23 cellular contexts compared by ENCODE assay signal in genomic region chr12:39300799-39301198, GRCh38.
DNase-seq lines count a peak whose midpoint lies in the region; ATAC-seq and TF ChIP-seq lines count a peak whose summit lies in the region.
"Had no signal": no experiment of that assay in that cellular context is flagged by ENCODE, and none has a peak within 500 bp of the region (broad histone marks: within the 10 kb centered on the region; RNA-seq: fewer than 3 reads in every experiment).

No MANE protein-coding gene starts in this region.

- H3K27me3 ChIP-seq in cardiac muscle cell (no peaks in the 10 kb centered on the region), right atrium auricular region (no peaks in the 10 kb centered on the region)
- H3K27me3 ChIP-seq: BLaER1 treated with 17β-estradiol and CSF1 and Interleukin-3, amounts not matched to agents 10 nM and 100 nM; neural progenitor cell; upper lobe of right lung had no signal

- H3K36me3 ChIP-seq in cardiac muscle cell (peaks cover 11% of the 10 kb centered on the region), right atrium auricular region (peaks cover 19% of the 10 kb centered on the region)
- H3K36me3 ChIP-seq: BLaER1 treated with 17β-estradiol and CSF1 and Interleukin-3, amounts not matched to agents 10 nM and 100 nM; upper lobe of right lung had no signal

- peaks cover 24% of the 10 kb centered on the region for H3K4me1 Mint-ChIP-seq in brain
- H3K4me1 Mint-ChIP-seq in stimulated activated memory B cell treated with anti-CD40 and anti-IgM and Interleukin-4, amounts not matched to agents 10 μg/mL and 1 μg/mL and 100 μg/mL, for 72 hours = no peaks in the 10 kb centered on the region
- H3K4me1 Mint-ChIP-seq: WTC11 had no signal

- no peak overlapping the region for H3K4me3 ChIP-seq in cardiac muscle cell
- H3K4me3 ChIP-seq in right atrium auricular region = no peak overlapping the region
- H3K4me3 ChIP-seq: BLaER1 treated with 17β-estradiol and CSF1 and Interleukin-3, amounts not matched to agents 10 nM and 100 nM; neural progenitor cell; PC-9; upper lobe of right lung had no signal

- peak in 1 of 2 donors; percentile 26 for DNase-seq in cardiac muscle cell (ENCODE audit: low read depth in 1 of 2, low spot score in 1 of 2)
- no peak for DNase-seq in right atrium auricular region (ENCODE audit: low spot score)
- DNase-seq in lung microvascular endothelial cell (ENCODE audit: low read depth in 2 of 2) = peak; percentile 23 to 75
- DNase-seq in RPMI8226 = no peak
- DNase-seq in CD1c-positive myeloid dendritic cell (ENCODE audit: extremely low spot score) = no peak
- DNase-seq: activated CD4-positive, alpha-beta T cell treated with anti-CD3 and anti-CD28 coated beads, Interleukin-2, amount 50 U/mL, for 4 hours; activated gamma-delta T cell; activated T-cell treated with anti-CD3 and anti-CD28 coated beads for 4 hours; cerebellar nuclear complex; NCI-H1417 treated with DMSO at 0.1 percent for 48 hours; NCI-H774; PC-9; stimulated activated CD4-positive, alpha-beta T cell treated with anti-CD3 and anti-CD28 coated beads, Interleukin-4, amount 100 ng/mL, for 4 hours; T-helper 2 cell; upper lobe of right lung had no signal

- H3K4me1 ChIP-seq in cardiac muscle cell (ENCODE audit: low read depth) (no peaks in the 10 kb centered on the region), right atrium auricular region (peaks cover 0 to 4% of the 10 kb centered on the region in 2 donors)
- H3K4me1 ChIP-seq: neural progenitor cell, upper lobe of right lung had no signal

- H3K27ac Mint-ChIP-seq in brain = peak overlapping the region in 3 of 5 experiments; percentile 39 to 72 (median 72)
- H3K27ac Mint-ChIP-seq in stimulated activated memory B cell treated with anti-CD40 and anti-IgM and Interleukin-4, amounts not matched to agents 10 μg/mL and 1 μg/mL and 100 μg/mL, for 72 hours = no peak overlapping the region
- H3K27ac Mint-ChIP-seq: neural progenitor cell, WTC11 had no signal

- H3K9me3 Mint-ChIP-seq in brain = peaks cover 3 to 8% (median 4%) of the 10 kb centered on the region in 5 experiments
- peaks cover 5% of the 10 kb centered on the region for H3K9me3 Mint-ChIP-seq in stimulated activated memory B cell treated with anti-CD40 and anti-IgM and Interleukin-4, amounts not matched to agents 10 μg/mL and 1 μg/mL and 100 μg/mL, for 72 hours

- H3K36me3 Mint-ChIP-seq in brain = peaks cover 76% of the 10 kb centered on the region
- peaks cover 17% of the 10 kb centered on the region for H3K36me3 Mint-ChIP-seq in stimulated activated memory B cell treated with anti-CD40 and anti-IgM and Interleukin-4, amounts not matched to agents 10 μg/mL and 1 μg/mL and 100 μg/mL, for 72 hours

- no peak for ATAC-seq in stimulated activated memory B cell treated with anti-CD40 and anti-IgM and Interleukin-4, amounts not matched to agents 10 μg/mL and 1 μg/mL and 100 μg/mL, for 72 hours
- no peak for ATAC-seq in HG02588 (IDR thresholded peaks at IDR 0.05; ENCODE audit: unreplicated experiment)
- ATAC-seq: HepG2, left lobe of liver, upper lobe of right lung, WTC11 had no signal

- H3K27ac ChIP-seq in cardiac muscle cell = peak overlapping the region; percentile 23
- H3K27ac ChIP-seq in right atrium auricular region = no peak overlapping the region
- H3K27ac ChIP-seq: BLaER1 treated with 17β-estradiol and CSF1 and Interleukin-3, amounts not matched to agents 10 nM and 100 nM; neural progenitor cell; PC-9; upper lobe of right lung had no signal

- H3K9me3 ChIP-seq in cardiac muscle cell (ENCODE audit: low read depth) (no peaks in the 10 kb centered on the region), right atrium auricular region (no peaks in the 10 kb centered on the region)
- H3K9me3 ChIP-seq: BLaER1 treated with 17β-estradiol and CSF1 and Interleukin-3, amounts not matched to agents 10 nM and 100 nM; upper lobe of right lung had no signal

- no peak for TF ChIP-seq CTCF in cardiac muscle cell (IDR thresholded peaks at IDR 0.05; ENCODE audit: low read depth, low read length)
- no peak for TF ChIP-seq CTCF in right atrium auricular region (IDR thresholded peaks at IDR 0.05)
- no peak for TF ChIP-seq CTCF in brain (conservative IDR thresholded peaks at IDR 0.05)

- H3K27me3 Mint-ChIP-seq in brain = no peaks in the 10 kb centered on the region
- H3K27me3 Mint-ChIP-seq in stimulated activated memory B cell treated with anti-CD40 and anti-IgM and Interleukin-4, amounts not matched to agents 10 μg/mL and 1 μg/mL and 100 μg/mL, for 72 hours = no peaks in the 10 kb centered on the region

- H3K4me3 Mint-ChIP-seq in brain = no peak overlapping the region
- no peak overlapping the region for H3K4me3 Mint-ChIP-seq in stimulated activated memory B cell treated with anti-CD40 and anti-IgM and Interleukin-4, amounts not matched to agents 10 μg/mL and 1 μg/mL and 100 μg/mL, for 72 hours
- H3K4me3 Mint-ChIP-seq: neural progenitor cell, WTC11 had no signal

Comparison
In these comparisons a context has a peak if more than half of its experiments do, and no peak if none do; other contexts are left out.
1. DNase-seq: peak in lung microvascular endothelial cell (2 of 2); none in right atrium auricular region (single experiment), RPMI8226 (single experiment) and CD1c-positive myeloid dendritic cell (single experiment).